22 cellular contexts compared by ENCODE assay signal in genomic region chr7:48617508-48617907, GRCh38.
DNase-seq lines count a peak whose midpoint lies in the region; ATAC-seq and TF ChIP-seq lines count a peak whose summit lies in the region.
"Had no signal": no experiment of that assay in that cellular context is flagged by ENCODE, and none has a peak within 500 bp of the region (broad histone marks: within the 10 kb centered on the region; RNA-seq: fewer than 3 reads in every experiment).

No MANE protein-coding gene starts in this region.

- DNase-seq in MM.1S, result peak; percentile 8
- DNase-seq in SK-MEL-5 (ENCODE audit: low read depth, low spot score), result peak; percentile 28
- peak; percentile 20 for DNase-seq in myocyte (ENCODE audit: low read depth)
- no peak for DNase-seq in activated CD4-positive, alpha-beta T cell treated with anti-CD3 and anti-CD28 coated beads, Interleukin-2, amount 50 U/mL, for 1 hour
- DNase-seq in NCI-H128 (lab: John Stamatoyannopoulos, UW; ENCODE audit: unreplicated experiment), result no peak
- DNase-seq in NCI-H1048 (lab: John Stamatoyannopoulos, UW), result no peak
- DNase-seq: 8988T; ACHN; BE2C; C1 segment of cervical spinal cord; CD4-positive, alpha-beta memory T cell; CD4-positive, CD25-positive, alpha-beta regulatory T cell; CD8-positive, alpha-beta memory T cell; COR-L47; DMS 273 treated with DMSO at 0.1 percent for 48 hours; DMS79; DND-41; EL; GDM1 had no signal

- H3K9me2 ChIP-seq in MM.1S (replicated peaks; ENCODE audit: insufficient read depth, low read length), result no peaks in the 10 kb centered on the region

- H3K9ac ChIP-seq in MM.1S (ENCODE audit: low read length), result no peak overlapping the region
- H3K9ac ChIP-seq: BLaER1 had no signal

- no peaks in the 10 kb centered on the region for H3K9me3 ChIP-seq in MM.1S (replicated peaks; ENCODE audit: insufficient read depth, low read length)
- H3K9me3 ChIP-seq: BE2C, BLaER1 had no signal

- H3K4me3 ChIP-seq in MM.1S (ENCODE audit: low read length), result no peak overlapping the region
- H3K4me3 ChIP-seq: BLaER1, GM12878 had no signal

- no peaks in the 10 kb centered on the region for H3K27me3 ChIP-seq in MM.1S (replicated peaks; ENCODE audit: insufficient read depth, low read length)
- H3K27me3 ChIP-seq: BE2C, BLaER1 had no signal

- no peaks in the 10 kb centered on the region for H3K4me1 ChIP-seq in MM.1S (ENCODE audit: low read length)
- H3K4me1 ChIP-seq: BE2C, BLaER1 had no signal

- no peaks in the 10 kb centered on the region for H3K79me2 ChIP-seq in MM.1S (ENCODE audit: low read length)

- no peak overlapping the region for H3K27ac ChIP-seq in MM.1S (ENCODE audit: low read length)
- H3K27ac ChIP-seq: BLaER1 had no signal

- in situ Hi-C loops in SK-MEL-5 (cut with HindIII; ENCODE audit: low pct_unique_long_range_greater_than_20kb, low sequenced_read_pairs), result no loop called here

- TF ChIP-seq CTCF in MM.1S (IDR thresholded peaks at IDR 0.05; ENCODE audit: low read length), result no peak

- no peaks in the 10 kb centered on the region for H3F3A ChIP-seq in MM.1S (ENCODE audit: insufficient read depth, low read length)

- H2AFZ ChIP-seq in MM.1S (ENCODE audit: low read length), result no peak overlapping the region

- H3K4me2 ChIP-seq in MM.1S (ENCODE audit: low read depth, low read length), result no peak overlapping the region
- H3K4me2 ChIP-seq: BLaER1 had no signal

- no peak for ATAC-seq in GM21447 (IDR thresholded peaks at IDR 0.05; ENCODE audit: unreplicated experiment)
- ATAC-seq: GM12878 had no signal

- H3K36me3 ChIP-seq in MM.1S (replicated peaks; ENCODE audit: insufficient read depth, low read length), result no peaks in the 10 kb centered on the region
- H3K36me3 ChIP-seq: BE2C, BLaER1 had no signal

- H4K20me1 ChIP-seq in MM.1S (ENCODE audit: insufficient read depth, low read length), result no peaks in the 10 kb centered on the region
- H4K20me1 ChIP-seq: BLaER1 had no signal

Comparison
In these comparisons a context has a peak if more than half of its experiments do, and no peak if none do; other contexts are left out.
1. DNase-seq: peak in MM.1S (single experiment), SK-MEL-5 (single experiment) and myocyte (single experiment); none in activated CD4-positive, alpha-beta T cell treated with anti-CD3 and anti-CD28 coated beads, Interleukin-2, amount 50 U/mL, for 1 hour (single experiment), NCI-H128 (single experiment) and NCI-H1048 (single experiment).